26 cellular contexts compared by ENCODE assay signal in genomic region chr2:106562232-106562631, GRCh38.
DNase-seq lines count a peak whose midpoint lies in the region; ATAC-seq and TF ChIP-seq lines count a peak whose summit lies in the region.
"Had no signal": no experiment of that assay in that cellular context is flagged by ENCODE, and none has a peak within 500 bp of the region (broad histone marks: within the 10 kb centered on the region; RNA-seq: fewer than 3 reads in every experiment).

No MANE protein-coding gene starts in this region.

- ATAC-seq in Right ventricle myocardium inferior: peak; percentile 32
- peak; percentile 4 for ATAC-seq in left ventricle myocardium superior
- no peak for ATAC-seq in psoas muscle
- peak; percentile 31 for ATAC-seq in upper lobe of right lung
- ATAC-seq: GM12878, PC-3, sciatic nerve had no signal

- H3K9me3 ChIP-seq in right atrium auricular region: no peaks in the 10 kb centered on the region
- H3K9me3 ChIP-seq in psoas muscle: no peaks in the 10 kb centered on the region
- H3K9me3 ChIP-seq in upper lobe of right lung: no peaks in the 10 kb centered on the region
- H3K9me3 ChIP-seq in Peyer's patch: no peaks in the 10 kb centered on the region
- H3K9me3 ChIP-seq: gastrocnemius medialis, MG63 had no signal

- DNase-seq in Right ventricle myocardium inferior (ENCODE audit: missing footprints): no peak
- DNase-seq in right atrium auricular region (ENCODE audit: low spot score): no peak
- DNase-seq in left ventricle myocardium superior: no peak
- no peak for DNase-seq in psoas muscle
- DNase-seq in upper lobe of right lung: no peak
- DNase-seq in Peyer's patch: no peak
- DNase-seq in AG08396 (ENCODE audit: low spot score): no peak
- DNase-seq in activated effector memory CD4-positive, alpha-beta T cell treated with Interleukin-2 at 50 U/mL for 16 hours: no peak
- DNase-seq: activated CD4-positive, alpha-beta memory T cell treated with anti-CD3 and anti-CD28 coated beads for 36 hours; activated CD4-positive, alpha-beta T cell treated with anti-CD3 and anti-CD28 coated beads for 1 hour; activated naive CD4-positive, alpha-beta T cell treated with anti-CD3 and anti-CD28 coated beads, Interleukin-2, amount 10 ng/mL, durations not matched to agents 7 days and 5 days; brain microvascular endothelial cell; CD4-positive, alpha-beta T cell; gastrocnemius medialis; hippocampal formation; left cardiac atrium; MG63; NCI-H526 treated with DMSO at 0.1 percent for 48 hours; NK-92 treated with Interleukin-12 subunit alpha and Interleukin-12 subunit beta, amount 100 ng/mL, for 24 hours; PC-3; stimulated activated CD4-positive, alpha-beta T cell treated with anti-CD3 and anti-CD28 coated beads, Interleukin-4, amount 100 ng/mL, for 24 hours had no signal

- H3K27me3 ChIP-seq in right atrium auricular region (no peaks in the 10 kb centered on the region), psoas muscle (ENCODE audit: insufficient read depth in 3 of 3, low read length in 2 of 3) (peaks cover 0 to 2% (median 0%) of the 10 kb centered on the region in 3 donors), upper lobe of right lung (no peaks in the 10 kb centered on the region), Peyer's patch (no peaks in the 10 kb centered on the region)
- H3K27me3 ChIP-seq: brain microvascular endothelial cell, gastrocnemius medialis, MG63, neural progenitor cell had no signal

- TF ChIP-seq POLR2A in Peyer's patch (IDR thresholded peaks at IDR 0.05): no peak

- H3K36me3 ChIP-seq in right atrium auricular region (no peaks in the 10 kb centered on the region), psoas muscle (ENCODE audit: insufficient read depth in 1 of 2, low read depth in 1 of 2) (no peaks in the 10 kb centered on the region), upper lobe of right lung (no peaks in the 10 kb centered on the region), Peyer's patch (no peaks in the 10 kb centered on the region)
- H3K36me3 ChIP-seq: brain microvascular endothelial cell, gastrocnemius medialis, MG63, neural progenitor cell had no signal

- TF ChIP-seq CTCF in right atrium auricular region (IDR thresholded peaks at IDR 0.05) (no peak), psoas muscle (IDR thresholded peaks at IDR 0.05) (no peak), upper lobe of right lung (IDR thresholded peaks at IDR 0.05) (no peak), Peyer's patch (IDR thresholded peaks at IDR 0.05) (no peak)

- intact Hi-C loops in Right ventricle myocardium inferior (cut with DNase I): loop anchor here (2.0 kb wide), 1 partner anchor 21 kb away; no protein-coding TSS in a partner anchor
- intact Hi-C loops in left ventricle myocardium superior (cut with micrococcal nuclease): no loop called here
- intact Hi-C loops in psoas muscle (cut with DNase I): no loop called here
- intact Hi-C loops in upper lobe of right lung (cut with DNase I): no loop called here

- WGBS in psoas muscle, 3 donors: 23 to 41% (median 26%) methylated on average over 3 of the region's 3 CpGs

- H3K4me3 ChIP-seq in right atrium auricular region (no peak overlapping the region), psoas muscle (no peak overlapping the region), upper lobe of right lung (no peak overlapping the region), Peyer's patch (no peak overlapping the region)
- H3K4me3 ChIP-seq: gastrocnemius medialis, GM12878, MG63, neural progenitor cell had no signal

- H3K4me1 ChIP-seq in right atrium auricular region (peaks cover 0 to 34% of the 10 kb centered on the region in 2 donors), psoas muscle (peaks cover 18% of the 10 kb centered on the region), upper lobe of right lung (peaks cover 7% of the 10 kb centered on the region), Peyer's patch (no peaks in the 10 kb centered on the region)

- H3K27ac ChIP-seq in right atrium auricular region: peak overlapping the region in 1 of 2 donors; percentile 62
- peak overlapping the region; percentile 61 for H3K27ac ChIP-seq in psoas muscle
- no peak overlapping the region for H3K27ac ChIP-seq in upper lobe of right lung
- H3K27ac ChIP-seq in Peyer's patch: no peak overlapping the region
- H3K27ac ChIP-seq: brain microvascular endothelial cell, HL-60, KMS-11, neural progenitor cell had no signal

Comparison
In these comparisons a context has a peak if more than half of its experiments do, and no peak if none do; other contexts are left out.
1. ATAC-seq: peak in Right ventricle myocardium inferior (single experiment), left ventricle myocardium superior (single experiment) and upper lobe of right lung (single experiment); none in psoas muscle (0 of 4).